Comparison of ENCODE assay signal across 8 cellular contexts in genomic region chr18:49858309-49859005, GRCh38. TPM values are rescaled to one million over a fixed set of nuclear protein-coding genes. Genes with fewer than 3 reads are reported as not detected.
DNase-seq lines count a peak whose midpoint lies in the region; ATAC-seq, FAIRE-seq and TF ChIP-seq lines count a peak whose summit lies in the region.

No MANE protein-coding gene starts in this region.

- H2AFZ ChIP-seq in keratinocyte (ENCODE audit: control insufficient read depth, low read length), result peak overlapping the region; percentile 77

- H3K79me2 ChIP-seq in keratinocyte (ENCODE audit: control insufficient read depth, insufficient read depth, low read length), result no peaks in the 10 kb centered on the region

- H3K9me1 ChIP-seq in keratinocyte (ENCODE audit: control insufficient read depth, extremely low read depth, insufficient read depth, low read length), result no peaks in the 10 kb centered on the region

- H3K4me3 ChIP-seq in WERI-Rb-1 (ENCODE audit: low read depth, low read length), result no peak overlapping the region
- H3K4me3 ChIP-seq in cardiac fibroblast (replicated peaks in 1 of 2; ENCODE audit: low read depth in 2 of 2, low read length in 2 of 2), result no peak overlapping the region
- no peak overlapping the region for H3K4me3 ChIP-seq in keratinocyte (ENCODE audit: control insufficient read depth in 2 of 3, extremely low read depth in 1 of 3, insufficient read depth in 2 of 3, low read depth in 1 of 3, low read length in 3 of 3)

- H3K9me3 ChIP-seq in WERI-Rb-1 (ENCODE audit: severe bottlenecking) (no peaks in the 10 kb centered on the region), keratinocyte (ENCODE audit: control insufficient read depth, low read depth, low read length) (no peaks in the 10 kb centered on the region)

- peak; percentile 31 to 68 for DNase-seq in SHP77 (lab: John Stamatoyannopoulos, UW)
- no peak for DNase-seq in SHP77 treated with DMSO at 0.1 percent for 48 hours (lab: John Stamatoyannopoulos, UW)
- peak; percentile 21 for DNase-seq in NCI-H2029 treated with DMSO at 0.1 percent for 48 hours (lab: John Stamatoyannopoulos, UW)
- DNase-seq in WERI-Rb-1, result peak; percentile 80
- peak; percentile 83 to 84 for DNase-seq in cardiac fibroblast (ENCODE audit: low read depth in 2 of 2)
- no peak for DNase-seq in keratinocyte (ENCODE audit: low read depth, low spot score)
- DNase-seq in stimulated activated CD4-positive, alpha-beta T cell treated with anti-CD3 and anti-CD28 coated beads, Interleukin-2, amount 100 ng/mL, for 24 hours, result peak; percentile 69 to 70

- H3K27me3 ChIP-seq in WERI-Rb-1 (ENCODE audit: insufficient read depth, low read depth, severe bottlenecking), result no peaks in the 10 kb centered on the region
- H3K27me3 ChIP-seq in keratinocyte (ENCODE audit: control insufficient read depth, extremely low read depth, insufficient read depth, low read length), result no peaks in the 10 kb centered on the region

- peaks cover 13% of the 10 kb centered on the region for H3K4me1 ChIP-seq in keratinocyte (ENCODE audit: control insufficient read depth, extremely low read depth, insufficient read depth, low read length)

- no peak overlapping the region for H3K27ac ChIP-seq in WERI-Rb-1
- peak overlapping the region; percentile 49 for H3K27ac ChIP-seq in keratinocyte (ENCODE audit: control insufficient read depth, insufficient read depth, low read length)

- TF ChIP-seq CTCF in WERI-Rb-1 (IDR thresholded peaks at IDR 0.05; ENCODE audit: low read depth, low read length), result peak; percentile 84
- TF ChIP-seq CTCF in cardiac fibroblast (IDR thresholded peaks at IDR 0.05; ENCODE audit: low read depth, low read length), result peak; percentile 93
- TF ChIP-seq CTCF in keratinocyte (optimal IDR thresholded peaks at IDR 0.05 in 1 of 3, IDR thresholded peaks at IDR 0.05 in 1 of 3, conservative IDR thresholded peaks at IDR 0.05 in 1 of 3; ENCODE audit: extremely low read depth in 1 of 3, insufficient read depth in 2 of 3, low read length in 3 of 3), result peak; percentile 75 to 91 (median 88)

- peak overlapping the region; percentile 25 for H3K9ac ChIP-seq in keratinocyte (ENCODE audit: control insufficient read depth, extremely low read depth, insufficient read depth, low read length)

- H3K36me3 ChIP-seq in WERI-Rb-1 (no peaks in the 10 kb centered on the region), keratinocyte (ENCODE audit: control insufficient read depth in 2 of 2, extremely low read depth in 1 of 2, insufficient read depth in 2 of 2, low read length in 2 of 2) (peaks cover 0 to 1% of the 10 kb centered on the region in 2 experiments)

- no peaks in the 10 kb centered on the region for H4K20me1 ChIP-seq in keratinocyte (ENCODE audit: control insufficient read depth, extremely low read depth, insufficient read depth, low read length)

- peak; percentile 86 for FAIRE-seq in keratinocyte (lab: Jason Lieb, UNC)

- no peak for ATAC-seq in HG03095 (IDR thresholded peaks at IDR 0.05; ENCODE audit: unreplicated experiment)

- dilution Hi-C loops in keratinocyte (cut with MboI; ENCODE audit: extremely low pct_ligation_motif_present, low sequenced_read_pairs), result no loop called here

- peak overlapping the region; percentile 72 for H3K4me2 ChIP-seq in keratinocyte (ENCODE audit: control insufficient read depth, extremely low read depth, insufficient read depth, low read depth, low read length)

RNA-seq across cellular contexts. Expression of gene ACAA2, which starts 45.1 kb away (rescaled TPM):
- polyA plus RNA-seq in keratinocyte, result 2.3 to 2.8 TPM (median 2.4 TPM) in 3 replicates
- 6.8 TPM for polyA plus RNA-seq in keratinocyte (2011; ENCODE audit: low read depth)
- 1.8 and 2.8 TPM in 2 replicates for polyA plus RNA-seq in keratinocyte (2011; cell fraction: cytosol; rRNA removed)
- 2.6 and 2.9 TPM in 2 replicates for polyA plus RNA-seq in keratinocyte (2011; cell fraction: nucleus; rRNA removed)
- 3.4 and 7.9 TPM in 2 replicates for polyA plus RNA-seq in keratinocyte (2012; ENCODE audit: low replicate concordance)
- polyA minus RNA-seq in keratinocyte, result 1.8 to 2.1 TPM (median 2.0 TPM) in 3 replicates
- polyA minus RNA-seq in keratinocyte (2011; cell fraction: cytosol; rRNA and poly(A)+ RNA removed), result 0.96 TPM
- polyA minus RNA-seq in keratinocyte (2011; cell fraction: nucleus; rRNA and poly(A)+ RNA removed), result 1.1 and 2.9 TPM in 2 replicates

Comparison
In these comparisons a context has a peak if more than half of its experiments do, and no peak if none do; other contexts are left out.
1. DNase-seq: peak in SHP77 (2 of 2), NCI-H2029 treated with DMSO at 0.1 percent for 48 hours (single experiment), WERI-Rb-1 (single experiment), cardiac fibroblast (2 of 2) and stimulated activated CD4-positive, alpha-beta T cell treated with anti-CD3 and anti-CD28 coated beads, Interleukin-2, amount 100 ng/mL, for 24 hours (2 of 2); none in SHP77 treated with DMSO at 0.1 percent for 48 hours (single experiment) and keratinocyte (single experiment).
2. Peak in every context shown above with its lines, with median percentiles within 50 percentile points of each other: CTCF ChIP-seq.